In the genomic region with DNA sequence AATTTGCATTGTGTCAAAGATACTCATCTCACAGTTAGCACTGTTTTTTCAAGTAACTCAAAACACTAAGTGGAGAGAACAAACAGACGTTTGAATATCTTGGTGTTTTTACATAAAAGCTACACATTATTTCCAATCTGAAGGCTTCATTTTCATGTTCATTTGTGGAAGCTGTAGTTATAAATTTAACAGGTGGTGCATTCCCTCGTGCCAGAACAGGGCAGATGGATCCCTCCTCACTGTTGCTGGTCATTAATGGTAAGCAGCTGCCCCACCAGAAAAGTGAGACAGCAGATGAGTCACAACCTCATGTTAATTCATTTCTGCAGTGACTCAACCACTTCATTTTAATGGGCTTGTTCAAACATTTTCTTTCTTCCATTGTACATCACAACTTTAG, we compare ENCODE assay signal across 9 cellular contexts.
A peak's percentile ranks its signal among the peaks of the same experiment; 100 is the strongest.
DNase-seq lines count a peak whose midpoint lies in the region; ATAC-seq and TF ChIP-seq lines count a peak whose summit lies in the region.
"Had no signal": no experiment of that assay in that cellular context is flagged by ENCODE, and none has a peak within 500 bp of the region (broad histone marks: within the 10 kb centered on the region; RNA-seq: fewer than 3 reads in every experiment).

No MANE protein-coding gene starts in this region.

- H3K9me3 ChIP-seq in RWPE2 (ENCODE audit: severe bottlenecking), result no peaks in the 10 kb centered on the region
- H3K9me3 ChIP-seq in WERI-Rb-1 (ENCODE audit: severe bottlenecking), result no peaks in the 10 kb centered on the region

- DNase-seq in left ventricle myocardium superior, result no peak
- DNase-seq in Right ventricle myocardium superior, result no peak
- DNase-seq in RWPE2 (ENCODE audit: low spot score), result peak; percentile 56
- peak; percentile 54 for DNase-seq in foreskin melanocyte
- no peak for DNase-seq in WERI-Rb-1
- DNase-seq in activated CD4-positive, alpha-beta memory T cell treated with anti-CD3 and anti-CD28 coated beads for 36 hours, result no peak
- DNase-seq in mucosa of gallbladder (ENCODE audit: low spot score), result no peak
- no peak for DNase-seq in left colon

- intact Hi-C loops in left ventricle myocardium superior (cut with micrococcal nuclease), result no loop called here
- intact Hi-C loops in Right ventricle myocardium superior (cut with DNase I), result no loop called here
- intact Hi-C loops in activated CD4-positive, alpha-beta memory T cell treated with anti-CD3 and anti-CD28 coated beads for 36 hours (cut with micrococcal nuclease), result no loop called here
- intact Hi-C loops in left colon (cut with DNase I, micrococcal nuclease), result no loop called here

- no peak overlapping the region for H3K27ac Mint-ChIP-seq in activated CD4-positive, alpha-beta memory T cell treated with anti-CD3 and anti-CD28 coated beads for 36 hours
- H3K27ac Mint-ChIP-seq: CD14-positive monocyte had no signal

- ATAC-seq in left ventricle myocardium superior (peak; percentile 39), Right ventricle myocardium superior (ENCODE audit: poor library complexity) (no peak), RWPE2 (ENCODE audit: low read depth) (peak; percentile 92), left colon (no peak)

- no peaks in the 10 kb centered on the region for H3K36me3 Mint-ChIP-seq in activated CD4-positive, alpha-beta memory T cell treated with anti-CD3 and anti-CD28 coated beads for 36 hours
- H3K36me3 Mint-ChIP-seq: CD14-positive monocyte had no signal

- H3K4me3 ChIP-seq in RWPE2 (ENCODE audit: severe bottlenecking) (no peak overlapping the region), WERI-Rb-1 (ENCODE audit: low read depth, low read length) (no peak overlapping the region)

- peak overlapping the region; percentile 92 for H3K27ac ChIP-seq in RWPE2 (ENCODE audit: poor library complexity, severe bottlenecking)
- no peak overlapping the region for H3K27ac ChIP-seq in WERI-Rb-1

- peaks cover 3% of the 10 kb centered on the region for H3K27me3 Mint-ChIP-seq in activated CD4-positive, alpha-beta memory T cell treated with anti-CD3 and anti-CD28 coated beads for 36 hours

- no peaks in the 10 kb centered on the region for H3K4me1 Mint-ChIP-seq in activated CD4-positive, alpha-beta memory T cell treated with anti-CD3 and anti-CD28 coated beads for 36 hours (ENCODE audit: low read depth)
- H3K4me1 Mint-ChIP-seq: CD14-positive monocyte had no signal

- H3K9me3 Mint-ChIP-seq in activated CD4-positive, alpha-beta memory T cell treated with anti-CD3 and anti-CD28 coated beads for 36 hours, result no peaks in the 10 kb centered on the region

- peaks cover 47% of the 10 kb centered on the region for H3K4me1 ChIP-seq in RWPE2 (ENCODE audit: insufficient read depth, poor library complexity, severe bottlenecking)

- no peak overlapping the region for H3K4me3 Mint-ChIP-seq in activated CD4-positive, alpha-beta memory T cell treated with anti-CD3 and anti-CD28 coated beads for 36 hours
- H3K4me3 Mint-ChIP-seq: CD14-positive monocyte had no signal

- POLR2A ChIA-PET in activated CD4-positive, alpha-beta memory T cell treated with anti-CD3 and anti-CD28 coated beads for 36 hours (lab: Charles Lee), result no interaction called here

- H3K27me3 ChIP-seq in RWPE2 (ENCODE audit: insufficient read depth, poor library complexity, severe bottlenecking) (no peaks in the 10 kb centered on the region), WERI-Rb-1 (ENCODE audit: insufficient read depth, low read depth, severe bottlenecking) (no peaks in the 10 kb centered on the region)

- CTCF ChIA-PET in activated CD4-positive, alpha-beta memory T cell treated with anti-CD3 and anti-CD28 coated beads for 36 hours (lab: Charles Lee), result no interaction called here

- H3K36me3 ChIP-seq in RWPE2 (ENCODE audit: low read depth) (no peaks in the 10 kb centered on the region), WERI-Rb-1 (no peaks in the 10 kb centered on the region)

- no peak for TF ChIP-seq CTCF in RWPE2 (IDR thresholded peaks at IDR 0.05; ENCODE audit: poor library complexity, severe bottlenecking)
- no peak for TF ChIP-seq CTCF in WERI-Rb-1 (IDR thresholded peaks at IDR 0.05; ENCODE audit: low read depth, low read length)

Comparison
In these comparisons a context has a peak if more than half of its experiments do, and no peak if none do; other contexts are left out.
1. ATAC-seq: peak in left ventricle myocardium superior (single experiment) and RWPE2 (single experiment); none in Right ventricle myocardium superior (single experiment) and left colon (single experiment).
2. DNase-seq: peak in RWPE2 (single experiment) and foreskin melanocyte (single experiment); none in left ventricle myocardium superior (single experiment), Right ventricle myocardium superior (single experiment), WERI-Rb-1 (single experiment), activated CD4-positive, alpha-beta memory T cell treated with anti-CD3 and anti-CD28 coated beads for 36 hours (single experiment), mucosa of gallbladder (single experiment) and left colon (0 of 2).